Comparison of ENCODE assay signal across 36 cellular contexts in genomic region chr10:13036841-13037240, GRCh38. TPM values are rescaled to one million over a fixed set of nuclear protein-coding genes. Genes with fewer than 3 reads are reported as not detected.
"Had no signal": no experiment of that assay in that cellular context is flagged by ENCODE, and none has a peak within 500 bp of the region (broad histone marks: within the 10 kb centered on the region; RNA-seq: fewer than 3 reads in every experiment).

No MANE protein-coding gene starts in this region.

- ATAC-seq: activated naive CD4-positive, alpha-beta T cell treated with anti-CD3 and anti-CD28 coated beads, Interleukin-2, amount 50 U/mL, for 72 hours; activated naive CD8-positive, alpha-beta T cell treated with anti-CD3 and anti-CD28 coated beads, Interleukin-2, amount 50 U/mL, for 24 hours; activated T-cell treated with anti-CD3 and anti-CD28 coated beads, Interleukin-2, amount 50 U/mL, for 4 hours; activated T-cell treated with anti-CD3 and anti-CD28 coated beads, Interleukin-2, amount 50 U/mL, for 72 hours; activated T-helper 17 cell treated with anti-CD3 and anti-CD28 coated beads, Interleukin-2, amount 50 U/mL, for 72 hours; body of pancreas had no signal

- H3K36me3 ChIP-seq: adrenal gland, ascending aorta, brain microvascular endothelial cell, breast epithelium, cardiac muscle cell had no signal

- H3K36me3 Mint-ChIP-seq: activated naive CD4-positive, alpha-beta T cell treated with anti-CD3 and anti-CD28 coated beads, Interleukin-2, amount 10 ng/mL, durations not matched to agents 7 days and 5 days; activated naive CD4-positive, alpha-beta T cell treated with anti-CD3 and anti-CD28 coated beads, Interleukin-2, amount 50 U/mL, for 24 hours; activated naive CD8-positive, alpha-beta T cell; activated naive CD8-positive, alpha-beta T cell treated with anti-CD3 and anti-CD28 coated beads for 36 hours; activated naive CD8-positive, alpha-beta T cell treated with anti-CD3 and anti-CD28 coated beads, Interleukin-2, amount 10 ng/mL, durations not matched to agents 7 days and 5 days; brain had no signal

- H3K27me3 ChIP-seq: adrenal gland, ascending aorta, body of pancreas, brain microvascular endothelial cell, breast epithelium, cardiac muscle cell had no signal

- H3K4me3 Mint-ChIP-seq: activated naive CD4-positive, alpha-beta T cell treated with anti-CD3 and anti-CD28 coated beads for 36 hours; activated naive CD4-positive, alpha-beta T cell treated with anti-CD3 and anti-CD28 coated beads, Interleukin-2, amount 10 ng/mL, durations not matched to agents 7 days and 5 days; activated naive CD4-positive, alpha-beta T cell treated with anti-CD3 and anti-CD28 coated beads, Interleukin-2, amount 50 U/mL, for 24 hours; activated naive CD8-positive, alpha-beta T cell; activated naive CD8-positive, alpha-beta T cell treated with anti-CD3 and anti-CD28 coated beads for 36 hours; activated naive CD8-positive, alpha-beta T cell treated with anti-CD3 and anti-CD28 coated beads, Interleukin-2, amount 10 ng/mL, durations not matched to agents 7 days and 5 days; activated naive CD8-positive, alpha-beta T cell treated with anti-CD3 and anti-CD28 coated beads, Interleukin-2, amount 50 U/mL, for 24 hours; activated T-cell treated with anti-CD3 and anti-CD28 coated beads, Interleukin-2, amount 50 U/mL, for 24 hours; activated T-cell treated with anti-CD3 and anti-CD28 coated beads, Interleukin-2, amount 50 U/mL, for 4 hours; activated T-cell treated with anti-CD3 and anti-CD28 coated beads, Interleukin-2, amount 50 U/mL, for 72 hours; activated T-helper 1 cell treated with anti-CD3 and anti-CD28 coated beads, Interleukin-12 subunit alpha, Interleukin-12 subunit beta, Interleukin-2, Interleukin-4 antibody, amounts not matched to agents 30 ng/mL and 10 ng/mL and 1 ng/mL, durations not matched to agents 14 hours and 24 hours and 36 hours; activated T-helper 17 cell treated with anti-CD3 and anti-CD28 coated beads, Interleukin-2, amount 50 U/mL, for 72 hours; brain; central memory CD8-positive, alpha-beta T cell had no signal

- H3K4me3 ChIP-seq: adrenal gland, ascending aorta, body of pancreas, breast epithelium, cardiac muscle cell had no signal

- H3K27ac Mint-ChIP-seq: activated naive CD4-positive, alpha-beta T cell treated with anti-CD3 and anti-CD28 coated beads for 36 hours; activated naive CD4-positive, alpha-beta T cell treated with anti-CD3 and anti-CD28 coated beads, Interleukin-2, amount 10 ng/mL, durations not matched to agents 7 days and 5 days; activated naive CD4-positive, alpha-beta T cell treated with anti-CD3 and anti-CD28 coated beads, Interleukin-2, amount 50 U/mL, for 24 hours; activated naive CD4-positive, alpha-beta T cell treated with anti-CD3 and anti-CD28 coated beads, Interleukin-2, amount 50 U/mL, for 72 hours; activated naive CD8-positive, alpha-beta T cell; activated naive CD8-positive, alpha-beta T cell treated with anti-CD3 and anti-CD28 coated beads for 36 hours; activated naive CD8-positive, alpha-beta T cell treated with anti-CD3 and anti-CD28 coated beads, Interleukin-2, amount 10 ng/mL, durations not matched to agents 7 days and 5 days; activated naive CD8-positive, alpha-beta T cell treated with anti-CD3 and anti-CD28 coated beads, Interleukin-2, amount 50 U/mL, for 24 hours; activated T-cell treated with anti-CD3 and anti-CD28 coated beads, Interleukin-2, amount 50 U/mL, for 24 hours; activated T-cell treated with anti-CD3 and anti-CD28 coated beads, Interleukin-2, amount 50 U/mL, for 72 hours; activated T-helper 1 cell treated with anti-CD3 and anti-CD28 coated beads, Interleukin-12 subunit alpha, Interleukin-12 subunit beta, Interleukin-2, Interleukin-4 antibody, amounts not matched to agents 30 ng/mL and 10 ng/mL and 1 ng/mL, durations not matched to agents 14 hours and 24 hours and 36 hours; activated T-helper 17 cell treated with anti-CD3 and anti-CD28 coated beads, Interleukin-2, amount 50 U/mL, for 72 hours; activated T-helper 2 cell treated with anti-CD3 and anti-CD28 coated beads, Interferon-gamma antibody, Interleukin-2, Interleukin-4, amounts not matched to agents 10 μg/mL and 5 μg/mL and 100 μg/mL, durations not matched to agents 14 hours and 24 hours and 36 hours; brain had no signal

- H3K4me1 Mint-ChIP-seq: activated naive CD4-positive, alpha-beta T cell treated with anti-CD3 and anti-CD28 coated beads, Interleukin-2, amount 10 ng/mL, durations not matched to agents 7 days and 5 days; activated naive CD4-positive, alpha-beta T cell treated with anti-CD3 and anti-CD28 coated beads, Interleukin-2, amount 50 U/mL, for 24 hours; activated naive CD8-positive, alpha-beta T cell treated with anti-CD3 and anti-CD28 coated beads for 36 hours; activated naive CD8-positive, alpha-beta T cell treated with anti-CD3 and anti-CD28 coated beads, Interleukin-2, amount 10 ng/mL, durations not matched to agents 7 days and 5 days; activated naive CD8-positive, alpha-beta T cell treated with anti-CD3 and anti-CD28 coated beads, Interleukin-2, amount 50 U/mL, for 24 hours; activated T-helper 17 cell treated with anti-CD3 and anti-CD28 coated beads, Interleukin-2, amount 50 U/mL, for 72 hours; brain; central memory CD8-positive, alpha-beta T cell had no signal

- H3K9me3 ChIP-seq: adrenal gland, ascending aorta, body of pancreas, breast epithelium had no signal

- H3K9me3 Mint-ChIP-seq: activated naive CD4-positive, alpha-beta T cell treated with anti-CD3 and anti-CD28 coated beads, Interleukin-2, amount 10 ng/mL, durations not matched to agents 7 days and 5 days; activated naive CD4-positive, alpha-beta T cell treated with anti-CD3 and anti-CD28 coated beads, Interleukin-2, amount 50 U/mL, for 24 hours; activated naive CD4-positive, alpha-beta T cell treated with anti-CD3 and anti-CD28 coated beads, Interleukin-2, amount 50 U/mL, for 72 hours; activated naive CD8-positive, alpha-beta T cell treated with anti-CD3 and anti-CD28 coated beads for 36 hours; activated naive CD8-positive, alpha-beta T cell treated with anti-CD3 and anti-CD28 coated beads, Interleukin-2, amount 10 ng/mL, durations not matched to agents 7 days and 5 days; activated naive CD8-positive, alpha-beta T cell treated with anti-CD3 and anti-CD28 coated beads, Interleukin-2, amount 50 U/mL, for 24 hours; activated T-cell treated with anti-CD3 and anti-CD28 coated beads, Interleukin-2, amount 50 U/mL, for 4 hours; activated T-cell treated with anti-CD3 and anti-CD28 coated beads, Interleukin-2, amount 50 U/mL, for 72 hours; activated T-helper 1 cell treated with anti-CD3 and anti-CD28 coated beads, Interleukin-12 subunit alpha, Interleukin-12 subunit beta, Interleukin-2, Interleukin-4 antibody, amounts not matched to agents 30 ng/mL and 10 ng/mL and 1 ng/mL, durations not matched to agents 14 hours and 24 hours and 36 hours; activated T-helper 17 cell treated with anti-CD3 and anti-CD28 coated beads, Interleukin-2, amount 50 U/mL, for 72 hours; activated T-helper 2 cell treated with anti-CD3 and anti-CD28 coated beads, Interferon-gamma antibody, Interleukin-2, Interleukin-4, amounts not matched to agents 10 μg/mL and 5 μg/mL and 100 μg/mL, durations not matched to agents 14 hours and 24 hours and 36 hours; central memory CD8-positive, alpha-beta T cell had no signal

- DNase-seq: activated effector memory CD4-positive, alpha-beta T cell treated with anti-CD3 and anti-CD28 coated beads, Interleukin-2, amount 50 U/mL, for 16 hours; activated effector memory CD4-positive, alpha-beta T cell treated with Interleukin-2 at 50 U/mL for 16 hours; activated gamma-delta T cell; activated gamma-delta T cell treated with Interleukin-2 at 50 U/mL for 16 hours; activated naive CD4-positive, alpha-beta T cell; activated naive CD4-positive, alpha-beta T cell treated with anti-CD3 and anti-CD28 coated beads for 36 hours; activated naive CD4-positive, alpha-beta T cell treated with anti-CD3 and anti-CD28 coated beads, Interleukin-2, amount 10 ng/mL, durations not matched to agents 7 days and 5 days; activated naive CD4-positive, alpha-beta T cell treated with anti-CD3 and anti-CD28 coated beads, Interleukin-2, amount 50 U/mL, for 16 hours; activated naive CD4-positive, alpha-beta T cell treated with Interleukin-2 at 50 U/mL for 16 hours; activated naive CD8-positive, alpha-beta T cell treated with anti-CD3 and anti-CD28 coated beads for 36 hours; activated naive CD8-positive, alpha-beta T cell treated with anti-CD3 and anti-CD28 coated beads, Interleukin-2, amount 10 ng/mL, durations not matched to agents 7 days and 5 days; activated naive CD8-positive, alpha-beta T cell treated with anti-CD3 and anti-CD28 coated beads, Interleukin-2, amount 50 U/mL, for 24 hours; activated T-cell treated with anti-CD3 and anti-CD28 coated beads, Interleukin-2, amount 50 U/mL, for 1 hour; activated T-cell treated with anti-CD3 and anti-CD28 coated beads, Interleukin-2, amount 50 U/mL, for 24 hours; activated T-cell treated with anti-CD3 and anti-CD28 coated beads, Interleukin-2, amount 50 U/mL, for 4 hours; activated T-cell treated with anti-CD3 and anti-CD28 coated beads, Interleukin-2, amount 50 U/mL, for 48 hours; activated T-cell treated with anti-CD3 and anti-CD28 coated beads, Interleukin-2, amount 50 U/mL, for 72 hours; adrenal gland; amniotic stem cell; anterior cingulate cortex; body of pancreas; brain microvascular endothelial cell; caudate nucleus; central memory CD4-positive, alpha-beta T cell; cerebellar nuclear complex had no signal

RNA-seq across cellular contexts. Expression of gene CCDC3, which starts 35.3 kb away (rescaled TPM):
- total RNA-seq: activated naive CD8-positive, alpha-beta T cell treated with anti-CD3 and anti-CD28 coated beads, Interleukin-2, amount 10 ng/mL, durations not matched to agents 7 days and 5 days had no signal
